In the genomic region with DNA sequence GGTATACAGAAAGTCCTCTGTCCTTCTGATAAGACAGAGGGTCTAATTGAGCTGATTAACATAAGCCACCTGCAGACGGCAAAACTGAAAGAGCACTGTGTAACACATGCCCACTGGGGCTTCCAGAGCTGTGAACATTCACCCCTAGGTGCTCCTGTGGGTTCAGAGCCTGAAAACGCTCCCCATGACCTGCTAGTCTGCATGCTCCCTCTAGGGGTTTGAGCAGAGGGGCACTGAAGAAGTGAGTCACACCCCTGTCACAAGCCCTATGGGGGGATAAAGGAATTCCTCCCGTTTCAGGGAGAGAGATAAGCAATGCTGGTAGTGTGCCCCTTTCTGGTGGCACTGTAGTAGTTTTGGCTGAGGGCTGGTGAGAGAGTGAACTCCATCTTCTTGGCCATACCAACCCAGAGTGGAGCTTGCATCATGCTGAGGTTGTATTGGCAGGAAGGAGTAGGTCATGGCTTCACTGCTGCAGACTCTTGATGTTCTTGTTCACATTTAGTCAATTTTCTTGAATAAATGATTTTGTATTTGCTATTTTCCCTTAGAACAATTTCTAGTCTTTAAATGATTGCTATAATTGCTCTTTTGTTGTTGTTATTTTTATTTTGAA, we compare ENCODE assay signal across 19 cellular contexts.
DNase-seq lines count a peak whose midpoint lies in the region; ATAC-seq and TF ChIP-seq lines count a peak whose summit lies in the region.
"Had no signal": no experiment of that assay in that cellular context is flagged by ENCODE, and none has a peak within 500 bp of the region (broad histone marks: within the 10 kb centered on the region; RNA-seq: fewer than 3 reads in every experiment).

No MANE protein-coding gene starts in this region.

- no peaks in the 10 kb centered on the region for H3K79me2 ChIP-seq in Loucy (ENCODE audit: insufficient read depth, low read length)
- H3K79me2 ChIP-seq: parathyroid adenoma had no signal

- H3K4me3 ChIP-seq in Loucy (ENCODE audit: low read length, poor library complexity, severe bottlenecking): no peak overlapping the region
- H3K4me3 ChIP-seq: heart right ventricle, skin epidermis had no signal

- DNase-seq in iPS-NIHi11 (ENCODE audit: low spot score): peak; percentile 5
- no peak for DNase-seq in NK-92 treated with Interleukin-12 subunit alpha and Interleukin-12 subunit beta, amount 100 ng/mL, for 24 hours (lab: John Stamatoyannopoulos, UW)
- DNase-seq: activated B cell treated with CpG ODN at 0.5 μM for 24 hours; AML-193; central memory CD4-positive, alpha-beta T cell; heart right ventricle; mammary epithelial cell; naive thymus-derived CD8-positive, alpha-beta T cell; NCI-H446; SIG-M5; stimulated activated CD4-positive, alpha-beta T cell treated with anti-CD3 and anti-CD28 coated beads, Interleukin-4, amount 100 ng/mL, for 24 hours had no signal

- no peaks in the 10 kb centered on the region for H4K20me1 ChIP-seq in Loucy (ENCODE audit: insufficient read depth, low read length, poor library complexity, severe bottlenecking)

- H2AFZ ChIP-seq in Loucy (ENCODE audit: low read length): no peak overlapping the region
- H2AFZ ChIP-seq: parathyroid adenoma had no signal

- H3K9ac ChIP-seq in Loucy (ENCODE audit: low read depth, low read length, poor library complexity, severe bottlenecking): no peak overlapping the region
- H3K9ac ChIP-seq: parathyroid adenoma had no signal

- no peaks in the 10 kb centered on the region for H3F3A ChIP-seq in Loucy (ENCODE audit: low read depth)

- no peak overlapping the region for H3K4me2 ChIP-seq in Loucy (ENCODE audit: low read depth, low read length, poor library complexity, severe bottlenecking)

- no peaks in the 10 kb centered on the region for H3K9me2 ChIP-seq in Loucy (replicated peaks; ENCODE audit: low read depth, low read length)

- peak; percentile 42 for TF ChIP-seq CTCF in Loucy (conservative IDR thresholded peaks at IDR 0.05; ENCODE audit: low read length)

- no peaks in the 10 kb centered on the region for H3K27me3 ChIP-seq in Loucy (ENCODE audit: insufficient read depth, low read length, poor library complexity, severe bottlenecking)
- H3K27me3 ChIP-seq: heart right ventricle had no signal

- H3K9me3 ChIP-seq in Loucy (ENCODE audit: insufficient read depth, low read depth, low read length): no peaks in the 10 kb centered on the region
- H3K9me3 ChIP-seq: heart right ventricle had no signal

- no peaks in the 10 kb centered on the region for H3K36me3 ChIP-seq in Loucy (ENCODE audit: insufficient read depth, low read length)
- H3K36me3 ChIP-seq: heart right ventricle had no signal

- ATAC-seq in GM18511 (IDR thresholded peaks at IDR 0.05; ENCODE audit: unreplicated experiment): peak; percentile 58
- ATAC-seq in GM21526 (IDR thresholded peaks at IDR 0.05; ENCODE audit: low FRiP score, unreplicated experiment): peak; percentile 64
- ATAC-seq in HG02884 (IDR thresholded peaks at IDR 0.05; ENCODE audit: unreplicated experiment): no peak
- ATAC-seq in GM19397 (IDR thresholded peaks at IDR 0.05; ENCODE audit: unreplicated experiment): no peak
- ATAC-seq: activated T-helper 17 cell treated with anti-CD3 and anti-CD28 coated beads, Interleukin-2, amount 50 U/mL, for 72 hours; heart right ventricle; naive thymus-derived CD8-positive, alpha-beta T cell had no signal

- no peaks in the 10 kb centered on the region for H3K4me1 ChIP-seq in Loucy (ENCODE audit: insufficient read depth, low read length, poor library complexity, severe bottlenecking)
- H3K4me1 ChIP-seq: heart right ventricle, parathyroid adenoma had no signal

Comparison
In these comparisons a context has a peak if more than half of its experiments do, and no peak if none do; other contexts are left out.
1. ATAC-seq: peak in GM18511 (single experiment) and GM21526 (single experiment); none in HG02884 (single experiment) and GM19397 (single experiment).